Comparison of ENCODE assay signal across 14 cellular contexts in the genomic region with DNA sequence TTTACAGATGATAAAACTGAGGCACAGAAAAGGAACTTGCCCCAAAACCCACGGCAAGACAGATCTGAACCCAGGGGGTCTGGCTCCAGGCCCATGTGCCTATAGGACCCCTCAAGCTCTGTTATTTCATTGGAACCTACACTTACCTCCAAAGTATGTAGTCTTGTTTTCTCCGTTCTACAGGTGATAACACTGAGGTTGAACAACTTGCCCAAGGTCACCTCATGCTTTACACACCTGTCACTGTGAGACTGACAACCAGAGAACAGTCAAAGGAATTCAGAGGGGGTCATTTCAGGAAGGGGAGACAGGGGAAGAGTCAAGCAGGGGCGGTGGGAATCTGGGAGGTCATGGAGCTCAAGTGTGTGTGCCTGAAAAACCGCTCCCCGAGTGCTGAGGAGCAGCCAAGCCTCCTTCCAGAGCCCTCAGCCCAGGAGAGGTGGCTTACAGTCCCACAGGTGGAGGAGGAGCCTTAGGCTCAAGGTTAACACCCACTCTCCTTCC. TPM values are rescaled to one million over a fixed set of nuclear protein-coding genes. Genes with fewer than 3 reads are reported as not detected.
DNase-seq lines count a peak whose midpoint lies in the region; ATAC-seq and TF ChIP-seq lines count a peak whose summit lies in the region.
"Had no signal": no experiment of that assay in that cellular context is flagged by ENCODE, and none has a peak within 500 bp of the region (broad histone marks: within the 10 kb centered on the region; RNA-seq: fewer than 3 reads in every experiment).

No MANE protein-coding gene starts in this region.

- peak overlapping the region; percentile 78 for H3K27ac ChIP-seq in suprapubic skin
- H3K27ac ChIP-seq: KMS-11 had no signal

- H3K4me1 ChIP-seq in suprapubic skin, result peaks cover 56% of the 10 kb centered on the region

- POLR2A ChIA-PET in activated CD8-positive, alpha-beta T cell treated with anti-CD3 and anti-CD28 coated beads, Interleukin-2, amount 10 ng/mL, durations not matched to agents 7 days and 5 days (lab: Charles Lee), result interaction anchor here (1.0 to 2.7 kb wide), 3 partner anchors 48 to 302 kb away, joined by 3 to 19 read pairs (median 3); partner anchors contain the start of genes AFTPH and SERTAD2

- no peaks in the 10 kb centered on the region for H3K9me3 ChIP-seq in suprapubic skin
- H3K9me3 ChIP-seq: gastrocnemius medialis had no signal

- no peak overlapping the region for H3K4me3 Mint-ChIP-seq in activated naive CD4-positive, alpha-beta T cell treated with anti-CD3 and anti-CD28 coated beads, Interleukin-2, amount 50 U/mL, for 24 hours
- H3K4me3 Mint-ChIP-seq in activated CD8-positive, alpha-beta T cell treated with anti-CD3 and anti-CD28 coated beads, Interleukin-2, amount 10 ng/mL, durations not matched to agents 7 days and 5 days, result no peak overlapping the region
- H3K4me3 Mint-ChIP-seq in memory B cell, result peak overlapping the region; percentile 77

- no peaks in the 10 kb centered on the region for H3K27me3 ChIP-seq in suprapubic skin
- H3K27me3 ChIP-seq: dorsolateral prefrontal cortex, gastrocnemius medialis had no signal

- H3K36me3 ChIP-seq in suprapubic skin, result no peaks in the 10 kb centered on the region
- H3K36me3 ChIP-seq: gastrocnemius medialis had no signal

- H3K9me3 Mint-ChIP-seq in activated naive CD4-positive, alpha-beta T cell treated with anti-CD3 and anti-CD28 coated beads, Interleukin-2, amount 50 U/mL, for 24 hours, result no peaks in the 10 kb centered on the region
- peaks cover 0 to 11% of the 10 kb centered on the region in 2 donors for H3K9me3 Mint-ChIP-seq in activated naive CD4-positive, alpha-beta T cell treated with anti-CD3 and anti-CD28 coated beads, Interleukin-2, amount 50 U/mL, for 72 hours
- H3K9me3 Mint-ChIP-seq in activated CD8-positive, alpha-beta T cell treated with anti-CD3 and anti-CD28 coated beads, Interleukin-2, amount 10 ng/mL, durations not matched to agents 7 days and 5 days (ENCODE audit: insufficient read depth), result peaks cover 4% of the 10 kb centered on the region
- peaks cover 2% of the 10 kb centered on the region for H3K9me3 Mint-ChIP-seq in memory B cell

- no peak for DNase-seq in activated naive CD4-positive, alpha-beta T cell treated with anti-CD3 and anti-CD28 coated beads, Interleukin-2, amount 50 U/mL, for 72 hours (ENCODE audit: low spot score in 2 of 2)
- DNase-seq in activated CD8-positive, alpha-beta T cell treated with anti-CD3 and anti-CD28 coated beads, Interleukin-2, amount 10 ng/mL, durations not matched to agents 7 days and 5 days, result peak; percentile 20
- DNase-seq in memory B cell (ENCODE audit: low spot score in 2 of 2) (no peak), suprapubic skin (ENCODE audit: low spot score in 2 of 2) (no peak), Right ventricle myocardium inferior (ENCODE audit: missing footprints) (no peak), NCI-H2196 treated with DMSO at 0.1 percent for 48 hours (lab: John Stamatoyannopoulos, UW; ENCODE audit: unreplicated experiment) (no peak)
- DNase-seq in stimulated activated CD4-positive, alpha-beta T cell treated with anti-CD3 and anti-CD28 coated beads, Interleukin-12 subunit alpha, Interleukin-12 subunit beta, amount 100 ng/mL, for 4 hours, result no peak
- DNase-seq: DND-41, dorsolateral prefrontal cortex, naive B cell, NCI-H2029 had no signal

- ATAC-seq in activated naive CD4-positive, alpha-beta T cell treated with anti-CD3 and anti-CD28 coated beads, Interleukin-2, amount 50 U/mL, for 72 hours, result no peak
- no peak for ATAC-seq in activated CD8-positive, alpha-beta T cell treated with anti-CD3 and anti-CD28 coated beads, Interleukin-2, amount 10 ng/mL, durations not matched to agents 7 days and 5 days
- ATAC-seq in memory B cell (ENCODE audit: low read depth) (no peak), Right ventricle myocardium inferior (no peak)

- 74% methylated on average over 5 of the region's 5 CpGs for WGBS in suprapubic skin

- no peak overlapping the region for H3K4me3 ChIP-seq in suprapubic skin
- H3K4me3 ChIP-seq: gastrocnemius medialis had no signal

- H3K36me3 Mint-ChIP-seq in activated naive CD4-positive, alpha-beta T cell treated with anti-CD3 and anti-CD28 coated beads, Interleukin-2, amount 50 U/mL, for 24 hours, result peaks cover 2% of the 10 kb centered on the region
- peaks cover 5 to 14% of the 10 kb centered on the region in 2 donors for H3K36me3 Mint-ChIP-seq in activated naive CD4-positive, alpha-beta T cell treated with anti-CD3 and anti-CD28 coated beads, Interleukin-2, amount 50 U/mL, for 72 hours
- H3K36me3 Mint-ChIP-seq in activated CD8-positive, alpha-beta T cell treated with anti-CD3 and anti-CD28 coated beads, Interleukin-2, amount 10 ng/mL, durations not matched to agents 7 days and 5 days (ENCODE audit: low read depth), result peaks cover 7% of the 10 kb centered on the region
- no peaks in the 10 kb centered on the region for H3K36me3 Mint-ChIP-seq in memory B cell
- H3K36me3 Mint-ChIP-seq: naive B cell had no signal

- TF ChIP-seq CTCF in suprapubic skin (IDR thresholded peaks at IDR 0.05), result no peak

- peaks cover 2% of the 10 kb centered on the region for H3K27me3 Mint-ChIP-seq in activated naive CD4-positive, alpha-beta T cell treated with anti-CD3 and anti-CD28 coated beads, Interleukin-2, amount 50 U/mL, for 24 hours
- peaks cover under 1% of the 10 kb centered on the region for H3K27me3 Mint-ChIP-seq in activated CD8-positive, alpha-beta T cell treated with anti-CD3 and anti-CD28 coated beads, Interleukin-2, amount 10 ng/mL, durations not matched to agents 7 days and 5 days (ENCODE audit: low read depth)
- H3K27me3 Mint-ChIP-seq in memory B cell, result no peaks in the 10 kb centered on the region

- TF ChIP-seq POLR2A in suprapubic skin (IDR thresholded peaks at IDR 0.05), result no peak

- intact Hi-C loops in Right ventricle myocardium inferior (cut with DNase I), result loop anchor here (5.0 kb wide), 1 partner anchor 41 kb away; no protein-coding TSS in a partner anchor

- peaks cover 20% of the 10 kb centered on the region for H3K4me1 Mint-ChIP-seq in activated naive CD4-positive, alpha-beta T cell treated with anti-CD3 and anti-CD28 coated beads, Interleukin-2, amount 50 U/mL, for 24 hours
- H3K4me1 Mint-ChIP-seq in activated CD8-positive, alpha-beta T cell treated with anti-CD3 and anti-CD28 coated beads, Interleukin-2, amount 10 ng/mL, durations not matched to agents 7 days and 5 days (ENCODE audit: low read depth), result peaks cover 25% of the 10 kb centered on the region
- peaks cover 16% of the 10 kb centered on the region for H3K4me1 Mint-ChIP-seq in memory B cell

- CTCF ChIA-PET in activated CD8-positive, alpha-beta T cell treated with anti-CD3 and anti-CD28 coated beads, Interleukin-2, amount 10 ng/mL, durations not matched to agents 7 days and 5 days (lab: Charles Lee), result interaction anchor here (0.8 to 5.5 kb wide), 11 partner anchors 9 to 275 kb away, joined by 3 to 43 read pairs (median 7); partner anchors contain the start of gene AFTPH

- H3K27ac Mint-ChIP-seq in activated naive CD4-positive, alpha-beta T cell treated with anti-CD3 and anti-CD28 coated beads, Interleukin-2, amount 50 U/mL, for 24 hours, result peak overlapping the region; percentile 63
- H3K27ac Mint-ChIP-seq in activated naive CD4-positive, alpha-beta T cell treated with anti-CD3 and anti-CD28 coated beads, Interleukin-2, amount 50 U/mL, for 72 hours, result peak overlapping the region in 1 of 2 donors; percentile 85
- H3K27ac Mint-ChIP-seq in activated CD8-positive, alpha-beta T cell treated with anti-CD3 and anti-CD28 coated beads, Interleukin-2, amount 10 ng/mL, durations not matched to agents 7 days and 5 days, result peak overlapping the region; percentile 65
- H3K27ac Mint-ChIP-seq in memory B cell, result peak overlapping the region; percentile 78

- TF ChIP-seq EP300 in suprapubic skin (IDR thresholded peaks at IDR 0.05), result no peak

RNA-seq across cellular contexts. Expression of gene SERTAD2, which starts 47.7 kb away (rescaled TPM):
- 10 to 100 TPM; 17.8 to 46.4 TPM for total RNA-seq in activated naive CD4-positive, alpha-beta T cell treated with anti-CD3 and anti-CD28 coated beads, Interleukin-2, amount 50 U/mL, for 72 hours
- 10 to 100 TPM; 21.4 to 21.8 TPM for total RNA-seq in activated CD8-positive, alpha-beta T cell treated with anti-CD3 and anti-CD28 coated beads, Interleukin-2, amount 10 ng/mL, durations not matched to agents 7 days and 5 days
- 10 to 100 TPM; 23.7 to 36.4 (median 30.9) TPM for total RNA-seq in suprapubic skin
- total RNA-seq in Right ventricle myocardium inferior, result 13.6 TPM
